In the genomic region with DNA sequence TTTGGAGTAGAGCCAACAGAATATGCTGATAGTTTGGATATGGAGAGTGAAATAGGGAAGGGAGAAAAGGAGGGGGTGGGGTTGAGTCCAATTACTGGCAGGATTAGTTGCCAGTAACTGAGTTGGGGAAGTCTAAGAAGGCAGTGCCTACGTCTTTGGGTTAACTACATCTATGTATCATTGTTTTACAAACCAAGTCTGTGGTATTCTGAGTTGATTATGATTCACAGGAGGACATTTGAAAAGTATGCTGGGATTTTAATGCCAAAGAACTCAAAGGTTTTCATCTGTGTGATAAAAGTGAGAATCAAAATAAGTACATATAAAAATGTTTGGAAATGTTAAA, we compare ENCODE assay signal across 13 cellular contexts. TPM values are rescaled to one million over a fixed set of nuclear protein-coding genes. Genes with fewer than 3 reads are reported as not detected.
DNase-seq lines count a peak whose midpoint lies in the region; ATAC-seq and TF ChIP-seq lines count a peak whose summit lies in the region.
"Had no signal": no experiment of that assay in that cellular context is flagged by ENCODE, and none has a peak within 500 bp of the region (broad histone marks: within the 10 kb centered on the region; RNA-seq: fewer than 3 reads in every experiment).

No MANE protein-coding gene starts in this region.

- peak overlapping the region in 1 of 2 experiments; percentile 28 for H3K18ac ChIP-seq in mesenchymal stem cell (ENCODE audit: low read depth in 1 of 2, low read length in 2 of 2)

- H4K8ac ChIP-seq in mesenchymal stem cell (ENCODE audit: low read length): no peak overlapping the region

- H3K27ac ChIP-seq in endodermal cell (ENCODE audit: low read depth, low read length): no peak overlapping the region
- H3K27ac ChIP-seq in mesenchymal stem cell (ENCODE audit: low read length, poor library complexity, severe bottlenecking): peak overlapping the region; percentile 21

- H3K4me3 ChIP-seq in endodermal cell (ENCODE audit: low read length) (no peak overlapping the region), mesenchymal stem cell (ENCODE audit: insufficient read depth in 1 of 2, low read depth in 1 of 2, low read length in 2 of 2) (no peak overlapping the region)
- H3K4me3 ChIP-seq: coronary artery, SJSA1 had no signal

- no peak overlapping the region for H3K9ac ChIP-seq in endodermal cell (ENCODE audit: extremely low read depth, low read length, poor library complexity, severe bottlenecking)
- peak overlapping the region; percentile 31 for H3K9ac ChIP-seq in mesenchymal stem cell (ENCODE audit: low read length)

- H3K27me3 ChIP-seq in endodermal cell (ENCODE audit: control insufficient read depth, insufficient read depth, low read length, poor library complexity, severe bottlenecking): no peaks in the 10 kb centered on the region
- H3K27me3 ChIP-seq in mesenchymal stem cell (ENCODE audit: control insufficient read depth in 1 of 2, insufficient read depth in 1 of 2, low read length in 2 of 2): no peaks in the 10 kb centered on the region
- H3K27me3 ChIP-seq: SJSA1 had no signal

- ATAC-seq in HG03439 (IDR thresholded peaks at IDR 0.05; ENCODE audit: unreplicated experiment): no peak
- ATAC-seq in GM21723 (IDR thresholded peaks at IDR 0.05; ENCODE audit: unreplicated experiment): no peak
- ATAC-seq: CD8-positive, alpha-beta T cell had no signal

- H3K9me3 ChIP-seq in endodermal cell (ENCODE audit: control insufficient read depth, low read length) (no peaks in the 10 kb centered on the region), mesenchymal stem cell (ENCODE audit: control insufficient read depth, low read length) (no peaks in the 10 kb centered on the region)
- H3K9me3 ChIP-seq: SJSA1 had no signal

- H2BK5ac ChIP-seq in mesenchymal stem cell (ENCODE audit: low read depth, low read length, poor library complexity, severe bottlenecking): no peak overlapping the region

- H3K4ac ChIP-seq in mesenchymal stem cell (ENCODE audit: low read depth in 1 of 2, low read length in 2 of 2): no peak overlapping the region

- no peak overlapping the region for H3K4me2 ChIP-seq in mesenchymal stem cell (ENCODE audit: low read length, poor library complexity, severe bottlenecking)

- peak overlapping the region; percentile 16 for H3K27ac Mint-ChIP-seq in endodermal cell

- H3K36me3 ChIP-seq in endodermal cell (ENCODE audit: control insufficient read depth, insufficient read depth, low read length) (no peaks in the 10 kb centered on the region), mesenchymal stem cell (ENCODE audit: control insufficient read depth in 1 of 2, insufficient read depth in 2 of 2, low read depth in 1 of 2, low read length in 2 of 2) (peaks cover 0 to 2% of the 10 kb centered on the region in 2 experiments)
- H3K36me3 ChIP-seq: SJSA1 had no signal

- H3K4me1 ChIP-seq in endodermal cell (ENCODE audit: control insufficient read depth, insufficient read depth, low read length) (no peaks in the 10 kb centered on the region), mesenchymal stem cell (ENCODE audit: control insufficient read depth, insufficient read depth, low read depth, low read length) (peaks cover 9% of the 10 kb centered on the region)

- H2BK15ac ChIP-seq in mesenchymal stem cell (ENCODE audit: low read depth, poor library complexity, severe bottlenecking): no peak overlapping the region

- no peaks in the 10 kb centered on the region for H3K36me3 Mint-ChIP-seq in endodermal cell (ENCODE audit: low read depth)
- H3K36me3 Mint-ChIP-seq: CD8-positive, alpha-beta T cell had no signal

- DNase-seq in CD1c-positive myeloid dendritic cell (ENCODE audit: extremely low spot score) (peak; percentile 75), OCI-M1 (lab: John Stamatoyannopoulos, UW) (peak; percentile 20), endodermal cell (no peak), mesenchymal stem cell (peak; percentile 28), HT-29 (ENCODE audit: low spot score) (no peak), HPDE6-E6E7 (ENCODE audit: extremely low spot score) (no peak)
- DNase-seq: CD8-positive, alpha-beta T cell; GOT3; NCI-H2171 treated with DMSO at 0.1 percent for 48 hours had no signal

- no peak overlapping the region for H2BK12ac ChIP-seq in mesenchymal stem cell (ENCODE audit: low read length in 2 of 2)

- no peak overlapping the region for H2AFZ ChIP-seq in mesenchymal stem cell (ENCODE audit: low read depth, low read length)

- no peak overlapping the region for H3K14ac ChIP-seq in mesenchymal stem cell (ENCODE audit: low read length in 2 of 2)

- WGBS in endodermal cell (ENCODE audit: insufficient coverage in 1 of 2, insufficient read length in 1 of 2), 2 experiments: 75% methylated on average over 1 of the region's 1 CpG; no CpG with 5 or more reads in 1 of the 2 experiments
- WGBS in mesenchymal stem cell: no CpG with 5 or more reads among the region's 1 CpG

- no peak overlapping the region for H2AK5ac ChIP-seq in mesenchymal stem cell (ENCODE audit: low read length, severe bottlenecking)

- peaks cover 21% of the 10 kb centered on the region for H3K4me1 Mint-ChIP-seq in endodermal cell

- H3K23ac ChIP-seq in mesenchymal stem cell (ENCODE audit: low read length in 2 of 2): no peak overlapping the region

- no peaks in the 10 kb centered on the region for H3K27me3 Mint-ChIP-seq in endodermal cell (ENCODE audit: insufficient read depth)

- TF ChIP-seq CTCF in endodermal cell (conservative IDR thresholded peaks at IDR 0.05): no peak

- H2BK120ac ChIP-seq in mesenchymal stem cell (ENCODE audit: low read depth, low read length): no peak overlapping the region

- peaks cover 6% of the 10 kb centered on the region for H3K79me1 ChIP-seq in mesenchymal stem cell (replicated peaks; ENCODE audit: low read length, poor library complexity, severe bottlenecking)

- no peak overlapping the region for H4K91ac ChIP-seq in mesenchymal stem cell (ENCODE audit: low read length)

- H3K9me3 Mint-ChIP-seq in endodermal cell: no peaks in the 10 kb centered on the region
- H3K9me3 Mint-ChIP-seq: CD8-positive, alpha-beta T cell had no signal

- no peak overlapping the region for H3K4me3 Mint-ChIP-seq in endodermal cell
- H3K4me3 Mint-ChIP-seq: CD8-positive, alpha-beta T cell had no signal

RNA-seq across cellular contexts. Expression of a gene that starts 14.7 kb away (rescaled TPM):
- total RNA-seq in endodermal cell: 10 to 100 TPM; 42.3 to 44.3 TPM
- 18.9 TPM for polyA plus RNA-seq in endodermal cell (2013, experiment 1 of 2)
- polyA plus RNA-seq in endodermal cell (2013, experiment 2 of 2): 17.5 TPM
- 32.5 TPM for polyA plus RNA-seq in mesenchymal stem cell (2013, experiment 1 of 2)
- 32.4 TPM for polyA plus RNA-seq in mesenchymal stem cell (2013, experiment 2 of 2)
- total RNA-seq in HT-29 (2014; rRNA removed; shearing (Covaris generic)): 1.9 and 5.3 TPM in 2 replicates

Comparison
In these comparisons a context has a peak if more than half of its experiments do, and no peak if none do; other contexts are left out.
1. DNase-seq: peak in CD1c-positive myeloid dendritic cell (single experiment), OCI-M1 (single experiment) and mesenchymal stem cell (single experiment); none in endodermal cell (single experiment), HT-29 (single experiment) and HPDE6-E6E7 (single experiment).